ENCODE assay signal across 22 cellular contexts in genomic region chr3:189580190-189580589, GRCh38. TPM values are rescaled to one million over a fixed set of nuclear protein-coding genes. Genes with fewer than 3 reads are reported as not detected.
"Had no signal": no experiment of that assay in that cellular context is flagged by ENCODE, and none has a peak within 500 bp of the region (broad histone marks: within the 10 kb centered on the region; RNA-seq: fewer than 3 reads in every experiment).

No MANE protein-coding gene starts in this region.

- H3K4me3 ChIP-seq: colonic mucosa, esophagus squamous epithelium, gastroesophageal sphincter, mucosa of descending colon, sigmoid colon, stomach, thoracic aorta, transverse colon had no signal

- H3K36me3 ChIP-seq: colonic mucosa, esophagus squamous epithelium, gastroesophageal sphincter, neutrophil, sigmoid colon, stomach, thoracic aorta, transverse colon had no signal

- H3K9me3 ChIP-seq: colonic mucosa, esophagus squamous epithelium, gastroesophageal sphincter, mucosa of descending colon, sigmoid colon, stomach, thoracic aorta, transverse colon had no signal

- ATAC-seq: gastroesophageal sphincter; left ventricle myocardium superior; mucosa of descending colon; naive thymus-derived CD8-positive, alpha-beta T cell had no signal

- H3K27me3 ChIP-seq: colonic mucosa, esophagus squamous epithelium, gastroesophageal sphincter, neutrophil, sigmoid colon, stomach, transverse colon had no signal

- FAIRE-seq: small intestine had no signal

- DNase-seq: colonic mucosa; dermis blood vessel endothelial cell; esophagus squamous epithelium; foreskin fibroblast; glutamatergic neuron; islet precursor cell; left ventricle myocardium superior; mucosa of descending colon; naive thymus-derived CD8-positive, alpha-beta T cell; posterior cingulate gyrus; sigmoid colon; stimulated activated CD4-positive, alpha-beta T cell treated with anti-CD3 and anti-CD28 coated beads, Interleukin-12 subunit alpha, Interleukin-12 subunit beta, amount 100 ng/mL, for 4 hours; stimulated activated naive CD4-positive, alpha-beta T cell; stomach; substantia nigra; transverse colon had no signal

- H3K4me1 ChIP-seq: colonic mucosa, gastroesophageal sphincter, sigmoid colon, stomach, transverse colon had no signal

- H3K27ac ChIP-seq: colonic mucosa, esophagus squamous epithelium, gastroesophageal sphincter, neutrophil, sigmoid colon, stomach, thoracic aorta, transverse colon had no signal

RNA-seq across cellular contexts. Expression of gene TP63, which starts 51.0 kb away (rescaled TPM):
- total RNA-seq: colonic mucosa; dermis blood vessel endothelial cell; epithelial cell of proximal tubule; naive thymus-derived CD8-positive, alpha-beta T cell; pulmonary artery endothelial cell; transverse colon had no signal
- polyA plus RNA-seq: naive thymus-derived CD8-positive, alpha-beta T cell had no signal
